ENCODE assay signal across 15 cellular contexts in genomic region chr2:104430892-104431291, GRCh38.
"Had no signal": no experiment of that assay in that cellular context is flagged by ENCODE, and none has a peak within 500 bp of the region (broad histone marks: within the 10 kb centered on the region; RNA-seq: fewer than 3 reads in every experiment).

No MANE protein-coding gene starts in this region.

- H3K9me3 ChIP-seq: ascending aorta, breast epithelium, upper lobe of right lung had no signal

- H3K36me3 ChIP-seq: ascending aorta, breast epithelium, upper lobe of right lung had no signal

- H3K36me3 Mint-ChIP-seq: activated naive CD4-positive, alpha-beta T cell treated with anti-CD3 and anti-CD28 coated beads, Interleukin-2, amount 50 U/mL, for 24 hours; mesothelial cell of epicardium; natural killer cell; stimulated activated memory B cell treated with anti-CD40 and anti-IgM and Interleukin-4, amounts not matched to agents 10 μg/mL and 1 μg/mL and 100 μg/mL, for 72 hours; T-cell had no signal

- H3K27me3 ChIP-seq: ascending aorta, breast epithelium, upper lobe of right lung had no signal

- DNase-seq: activated gamma-delta T cell treated with Interleukin-2 at 50 U/mL for 16 hours; activated T-cell treated with anti-CD3 and anti-CD28 coated beads, Interleukin-2, amount 50 U/mL, for 1 hour; cerebellar nuclear complex; cortex of kidney; natural killer cell; small intestine; stimulated activated CD4-positive, alpha-beta T cell treated with anti-CD3 and anti-CD28 coated beads, Interleukin-2, amount 100 ng/mL, for 24 hours; T-cell; upper lobe of right lung had no signal

- H3K27ac Mint-ChIP-seq: activated naive CD4-positive, alpha-beta T cell treated with anti-CD3 and anti-CD28 coated beads, Interleukin-2, amount 50 U/mL, for 24 hours; mesothelial cell of epicardium; natural killer cell; stimulated activated memory B cell treated with anti-CD40 and anti-IgM and Interleukin-4, amounts not matched to agents 10 μg/mL and 1 μg/mL and 100 μg/mL, for 72 hours; T-cell; T-helper 2 cell treated with Interferon-gamma antibody and Interleukin-4, amounts not matched to agents 5 μg/mL and 100 μg/mL, for 36 hours had no signal

- H3K27ac ChIP-seq: ascending aorta, breast epithelium, upper lobe of right lung had no signal

- H3K4me1 ChIP-seq: ascending aorta, breast epithelium, upper lobe of right lung had no signal

- H3K4me3 ChIP-seq: ascending aorta, breast epithelium, upper lobe of right lung had no signal

- H3K9me3 Mint-ChIP-seq: activated naive CD4-positive, alpha-beta T cell treated with anti-CD3 and anti-CD28 coated beads, Interleukin-2, amount 50 U/mL, for 24 hours; mesothelial cell of epicardium; natural killer cell; stimulated activated memory B cell treated with anti-CD40 and anti-IgM and Interleukin-4, amounts not matched to agents 10 μg/mL and 1 μg/mL and 100 μg/mL, for 72 hours; T-cell; T-helper 2 cell treated with Interferon-gamma antibody and Interleukin-4, amounts not matched to agents 5 μg/mL and 100 μg/mL, for 36 hours had no signal

- H3K4me3 Mint-ChIP-seq: activated naive CD4-positive, alpha-beta T cell treated with anti-CD3 and anti-CD28 coated beads, Interleukin-2, amount 50 U/mL, for 24 hours; mesothelial cell of epicardium; natural killer cell; stimulated activated memory B cell treated with anti-CD40 and anti-IgM and Interleukin-4, amounts not matched to agents 10 μg/mL and 1 μg/mL and 100 μg/mL, for 72 hours; T-cell; T-helper 2 cell treated with Interferon-gamma antibody and Interleukin-4, amounts not matched to agents 5 μg/mL and 100 μg/mL, for 36 hours had no signal
